In the genomic region with DNA sequence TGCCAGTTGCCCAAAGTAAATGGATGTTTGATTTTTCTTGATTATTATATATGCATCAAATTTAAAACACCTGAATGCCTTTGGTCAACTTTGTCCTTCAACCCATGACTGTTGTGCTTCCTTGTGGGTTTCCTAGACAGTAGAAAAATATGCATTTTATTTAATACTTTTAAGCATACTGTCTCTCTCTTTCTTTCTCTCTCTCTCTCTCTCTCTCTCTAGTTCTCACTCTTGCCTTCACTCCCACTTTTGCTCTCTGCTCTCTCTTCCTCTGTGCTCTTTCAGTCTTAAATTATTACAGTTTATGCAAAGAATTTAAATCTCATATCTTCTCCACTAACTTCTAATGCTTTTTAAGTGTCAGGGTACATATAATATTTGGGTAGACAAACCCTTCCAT, we compare ENCODE assay signal across 30 cellular contexts.
"Had no signal": no experiment of that assay in that cellular context is flagged by ENCODE, and none has a peak within 500 bp of the region (broad histone marks: within the 10 kb centered on the region; RNA-seq: fewer than 3 reads in every experiment).

No MANE protein-coding gene starts in this region.

- H3K9me3 ChIP-seq: ascending aorta had no signal

- H3K36me3 ChIP-seq: WERI-Rb-1 had no signal

- H3K27ac ChIP-seq: ascending aorta, cardiac muscle cell, PC-9, SK-N-MC, WERI-Rb-1 had no signal

- DNase-seq: activated CD4-positive, alpha-beta T cell treated with anti-CD3 and anti-CD28 coated beads for 1 hour; activated CD4-positive, alpha-beta T cell treated with anti-CD3 and anti-CD28 coated beads, Interleukin-2, amount 10 ng/mL, durations not matched to agents 7 days and 5 days; activated CD4-positive, alpha-beta T cell treated with anti-CD3 and anti-CD28 coated beads, Interleukin-2, amount 50 U/mL, for 48 hours; activated CD4-positive, CD25-positive, alpha-beta regulatory T cell; activated CD8-positive, alpha-beta T cell treated with anti-CD3 and anti-CD28 coated beads, Interleukin-2, amount 10 ng/mL, durations not matched to agents 7 days and 5 days; activated effector memory CD4-positive, alpha-beta T cell treated with Interleukin-2 at 50 U/mL for 16 hours; activated naive CD4-positive, alpha-beta T cell treated with anti-CD3 and anti-CD28 coated beads, Interleukin-2, amount 10 ng/mL, durations not matched to agents 7 days and 5 days; activated naive CD8-positive, alpha-beta T cell treated with anti-CD3 and anti-CD28 coated beads, Interleukin-2, amount 10 ng/mL, durations not matched to agents 7 days and 5 days; activated T-cell treated with anti-CD3 and anti-CD28 coated beads, Interleukin-2, amount 50 U/mL, for 4 hours; amygdala; Karpas-422; KBM-7; NCI-H1048; NCI-H1105 treated with DMSO at 0.1 percent for 48 hours; NCI-H1436; NCI-H1694; NCI-H1930; NCI-H2081 treated with DMSO at 0.1 percent for 48 hours; NCI-H2171; NCI-H510A; NCI-H526; NCI-H748 treated with DMSO at 0.1 percent for 48 hours; NK-92 treated with Interleukin-12 subunit alpha and Interleukin-12 subunit beta, amount 100 ng/mL, for 24 hours; PC-9; Right ventricle myocardium superior; T1000; WERI-Rb-1 had no signal

- H3K4me3 Mint-ChIP-seq: activated CD4-positive, alpha-beta T cell treated with anti-CD3 and anti-CD28 coated beads, Interleukin-2, amount 10 ng/mL, durations not matched to agents 7 days and 5 days; activated CD8-positive, alpha-beta T cell treated with anti-CD3 and anti-CD28 coated beads, Interleukin-2, amount 10 ng/mL, durations not matched to agents 7 days and 5 days; activated naive CD4-positive, alpha-beta T cell treated with anti-CD3 and anti-CD28 coated beads, Interleukin-2, amount 10 ng/mL, durations not matched to agents 7 days and 5 days; activated naive CD8-positive, alpha-beta T cell treated with anti-CD3 and anti-CD28 coated beads, Interleukin-2, amount 10 ng/mL, durations not matched to agents 7 days and 5 days; activated T-cell treated with anti-CD3 and anti-CD28 coated beads, Interleukin-2, amount 50 U/mL, for 4 hours had no signal

- H3K27me3 Mint-ChIP-seq: activated CD4-positive, alpha-beta T cell treated with anti-CD3 and anti-CD28 coated beads, Interleukin-2, amount 10 ng/mL, durations not matched to agents 7 days and 5 days; activated naive CD4-positive, alpha-beta T cell treated with anti-CD3 and anti-CD28 coated beads, Interleukin-2, amount 10 ng/mL, durations not matched to agents 7 days and 5 days; activated naive CD8-positive, alpha-beta T cell treated with anti-CD3 and anti-CD28 coated beads, Interleukin-2, amount 10 ng/mL, durations not matched to agents 7 days and 5 days had no signal

- H3K9me3 Mint-ChIP-seq: activated CD4-positive, alpha-beta T cell treated with anti-CD3 and anti-CD28 coated beads, Interleukin-2, amount 10 ng/mL, durations not matched to agents 7 days and 5 days; activated naive CD4-positive, alpha-beta T cell treated with anti-CD3 and anti-CD28 coated beads, Interleukin-2, amount 10 ng/mL, durations not matched to agents 7 days and 5 days; activated naive CD8-positive, alpha-beta T cell treated with anti-CD3 and anti-CD28 coated beads, Interleukin-2, amount 10 ng/mL, durations not matched to agents 7 days and 5 days; activated T-cell treated with anti-CD3 and anti-CD28 coated beads, Interleukin-2, amount 50 U/mL, for 4 hours had no signal

- H3K4me1 ChIP-seq: ascending aorta had no signal

- H3K27ac Mint-ChIP-seq: activated CD4-positive, alpha-beta T cell treated with anti-CD3 and anti-CD28 coated beads, Interleukin-2, amount 10 ng/mL, durations not matched to agents 7 days and 5 days; activated CD8-positive, alpha-beta T cell treated with anti-CD3 and anti-CD28 coated beads, Interleukin-2, amount 10 ng/mL, durations not matched to agents 7 days and 5 days; activated naive CD4-positive, alpha-beta T cell treated with anti-CD3 and anti-CD28 coated beads, Interleukin-2, amount 10 ng/mL, durations not matched to agents 7 days and 5 days; activated naive CD8-positive, alpha-beta T cell treated with anti-CD3 and anti-CD28 coated beads, Interleukin-2, amount 10 ng/mL, durations not matched to agents 7 days and 5 days had no signal

- H3K4me1 Mint-ChIP-seq: activated CD4-positive, alpha-beta T cell treated with anti-CD3 and anti-CD28 coated beads, Interleukin-2, amount 10 ng/mL, durations not matched to agents 7 days and 5 days; activated naive CD4-positive, alpha-beta T cell treated with anti-CD3 and anti-CD28 coated beads, Interleukin-2, amount 10 ng/mL, durations not matched to agents 7 days and 5 days; activated naive CD8-positive, alpha-beta T cell treated with anti-CD3 and anti-CD28 coated beads, Interleukin-2, amount 10 ng/mL, durations not matched to agents 7 days and 5 days had no signal

- H3K4me3 ChIP-seq: ascending aorta, cardiac muscle cell, PC-9, SK-N-MC had no signal

- H3K27me3 ChIP-seq: ascending aorta, cardiac muscle cell had no signal
